Comparison of ENCODE assay signal across 2 cellular contexts in genomic region chr11:64878223-64878493, GRCh38.
TF ChIP-seq lines count a peak whose summit lies in the region.

No MANE protein-coding gene starts in this region.

TF ChIP-seq in endothelial cell of umbilical vein, 7 proteins besides CTCF, POLR2A, EP300 and RAD21:
- no peak for TF ChIP-seq MYC (IDR thresholded peaks at IDR 0.05; ENCODE audit: low read depth, low read length)

TF ChIP-seq in neural cell, 6 proteins besides CTCF, POLR2A, EP300 and RAD21:
- TF ChIP-seq TAF1 (IDR thresholded peaks at IDR 0.05; ENCODE audit: low read depth) (no peak), REST (IDR thresholded peaks at IDR 0.05; ENCODE audit: borderline replicate concordance) (peak; percentile 44)
